Comparison of ENCODE assay signal across 30 cellular contexts in genomic region chr16:26826500-26826899, GRCh38.
"Had no signal": no experiment of that assay in that cellular context is flagged by ENCODE, and none has a peak within 500 bp of the region (broad histone marks: within the 10 kb centered on the region; RNA-seq: fewer than 3 reads in every experiment).

No MANE protein-coding gene starts in this region.

- H3K27ac ChIP-seq: brain microvascular endothelial cell, coronary artery, dorsolateral prefrontal cortex, epithelial cell of prostate, WERI-Rb-1 had no signal

- DNase-seq: activated B cell treated with CpG ODN at 0.5 μM for 24 hours; activated CD4-positive, alpha-beta memory T cell treated with anti-CD3 and anti-CD28 coated beads for 36 hours; activated CD4-positive, alpha-beta T cell treated with anti-CD3 and anti-CD28 coated beads for 36 hours; activated CD4-positive, alpha-beta T cell treated with anti-CD3 and anti-CD28 coated beads, Interleukin-2, amount 10 ng/mL, durations not matched to agents 24 days and 14 days; activated CD8-positive, alpha-beta memory T cell treated with anti-CD3 and anti-CD28 coated beads for 24 hours; activated effector memory CD4-positive, alpha-beta T cell treated with Interleukin-2 at 50 U/mL for 16 hours; activated gamma-delta T cell treated with Interleukin-2 at 50 U/mL for 16 hours; activated naive CD4-positive, alpha-beta T cell treated with anti-CD3 and anti-CD28 coated beads, Interleukin-2, amount 50 U/mL, for 16 hours; activated naive CD4-positive, alpha-beta T cell treated with Interleukin-2 at 50 U/mL for 16 hours; activated T-cell treated with anti-CD3 and anti-CD28 coated beads, Interleukin-2, amount 50 U/mL, for 4 hours; amniotic stem cell; anterior cingulate cortex; brain microvascular endothelial cell; dorsolateral prefrontal cortex; effector CD4-positive, alpha-beta T cell; effector memory CD8-positive, alpha-beta T cell; foreskin fibroblast; head of caudate nucleus; T-helper 1 cell; T-helper 17 cell; T1000; WERI-Rb-1 had no signal

- H3K4me3 Mint-ChIP-seq: activated B cell treated with CpG ODN at 0.5 μM for 24 hours; activated CD4-positive, alpha-beta memory T cell treated with anti-CD3 and anti-CD28 coated beads for 36 hours; activated CD4-positive, alpha-beta T cell treated with anti-CD3 and anti-CD28 coated beads for 36 hours; activated CD4-positive, alpha-beta T cell treated with anti-CD3 and anti-CD28 coated beads, Interleukin-2, amount 10 ng/mL, durations not matched to agents 24 days and 14 days; activated naive CD8-positive, alpha-beta T cell; activated T-cell treated with anti-CD3 and anti-CD28 coated beads, Interleukin-2, amount 50 U/mL, for 4 hours; activated T-helper 17 cell treated with anti-CD3 and anti-CD28 coated beads, Interleukin-2, amount 50 U/mL, for 72 hours; central memory CD8-positive, alpha-beta T cell; dendritic cell treated with granulocyte-macrophage colony-stimulating factor and Interleukin-4, amounts not matched to agents 40 ng/mL and 50 ng/mL, for 4 days; effector memory CD8-positive, alpha-beta T cell; T-helper 17 cell; T-helper 2 cell treated with Interferon-gamma antibody and Interleukin-4, amounts not matched to agents 5 μg/mL and 100 μg/mL, for 36 hours had no signal

- H3K36me3 Mint-ChIP-seq: activated CD4-positive, alpha-beta memory T cell treated with anti-CD3 and anti-CD28 coated beads for 36 hours; activated naive CD8-positive, alpha-beta T cell had no signal

- ATAC-seq: activated CD4-positive, alpha-beta T cell treated with anti-CD3 and anti-CD28 coated beads for 36 hours; activated CD4-positive, CD25-positive, alpha-beta regulatory T cell treated with anti-CD3 and anti-CD28 coated beads, Interleukin-2, amount 50 U/mL, for 24 hours; activated T-cell treated with anti-CD3 and anti-CD28 coated beads, Interleukin-2, amount 50 U/mL, for 4 hours; activated T-helper 17 cell treated with anti-CD3 and anti-CD28 coated beads, Interleukin-2, amount 50 U/mL, for 72 hours; effector memory CD8-positive, alpha-beta T cell; T-helper 17 cell had no signal

- H3K4me3 ChIP-seq: coronary artery, dorsolateral prefrontal cortex had no signal

- H3K27me3 Mint-ChIP-seq: dendritic cell treated with granulocyte-macrophage colony-stimulating factor and Interleukin-4, amounts not matched to agents 40 ng/mL and 50 ng/mL, for 4 days had no signal

- H3K27me3 ChIP-seq: brain microvascular endothelial cell had no signal

- H3K4me1 Mint-ChIP-seq: activated B cell treated with CpG ODN at 0.5 μM for 24 hours; activated CD4-positive, alpha-beta T cell treated with anti-CD3 and anti-CD28 coated beads for 36 hours; activated CD4-positive, alpha-beta T cell treated with anti-CD3 and anti-CD28 coated beads, Interleukin-2, amount 10 ng/mL, durations not matched to agents 24 days and 14 days; activated T-helper 17 cell treated with anti-CD3 and anti-CD28 coated beads, Interleukin-2, amount 50 U/mL, for 72 hours; central memory CD8-positive, alpha-beta T cell had no signal

- H3K36me3 ChIP-seq: brain microvascular endothelial cell, WERI-Rb-1 had no signal

- H3K9me3 Mint-ChIP-seq: activated B cell treated with CpG ODN at 0.5 μM for 24 hours; activated CD4-positive, alpha-beta memory T cell treated with anti-CD3 and anti-CD28 coated beads for 36 hours; activated CD4-positive, alpha-beta T cell treated with anti-CD3 and anti-CD28 coated beads, Interleukin-2, amount 10 ng/mL, durations not matched to agents 24 days and 14 days; activated T-cell treated with anti-CD3 and anti-CD28 coated beads, Interleukin-2, amount 50 U/mL, for 4 hours; activated T-helper 17 cell treated with anti-CD3 and anti-CD28 coated beads, Interleukin-2, amount 50 U/mL, for 72 hours; central memory CD8-positive, alpha-beta T cell; dendritic cell treated with granulocyte-macrophage colony-stimulating factor and Interleukin-4, amounts not matched to agents 40 ng/mL and 50 ng/mL, for 4 days; effector memory CD8-positive, alpha-beta T cell; T-helper 2 cell treated with Interferon-gamma antibody and Interleukin-4, amounts not matched to agents 5 μg/mL and 100 μg/mL, for 36 hours had no signal

- H3K27ac Mint-ChIP-seq: activated B cell treated with CpG ODN at 0.5 μM for 24 hours; activated CD4-positive, alpha-beta memory T cell treated with anti-CD3 and anti-CD28 coated beads for 36 hours; activated CD4-positive, alpha-beta T cell treated with anti-CD3 and anti-CD28 coated beads for 36 hours; activated CD4-positive, alpha-beta T cell treated with anti-CD3 and anti-CD28 coated beads, Interleukin-2, amount 10 ng/mL, durations not matched to agents 24 days and 14 days; activated naive CD8-positive, alpha-beta T cell; activated T-helper 17 cell treated with anti-CD3 and anti-CD28 coated beads, Interleukin-2, amount 50 U/mL, for 72 hours; dendritic cell treated with granulocyte-macrophage colony-stimulating factor and Interleukin-4, amounts not matched to agents 40 ng/mL and 50 ng/mL, for 4 days; effector memory CD8-positive, alpha-beta T cell; T-helper 17 cell; T-helper 2 cell treated with Interferon-gamma antibody and Interleukin-4, amounts not matched to agents 5 μg/mL and 100 μg/mL, for 36 hours had no signal
